Comparison of ENCODE assay signal across 8 cellular contexts in the genomic region with DNA sequence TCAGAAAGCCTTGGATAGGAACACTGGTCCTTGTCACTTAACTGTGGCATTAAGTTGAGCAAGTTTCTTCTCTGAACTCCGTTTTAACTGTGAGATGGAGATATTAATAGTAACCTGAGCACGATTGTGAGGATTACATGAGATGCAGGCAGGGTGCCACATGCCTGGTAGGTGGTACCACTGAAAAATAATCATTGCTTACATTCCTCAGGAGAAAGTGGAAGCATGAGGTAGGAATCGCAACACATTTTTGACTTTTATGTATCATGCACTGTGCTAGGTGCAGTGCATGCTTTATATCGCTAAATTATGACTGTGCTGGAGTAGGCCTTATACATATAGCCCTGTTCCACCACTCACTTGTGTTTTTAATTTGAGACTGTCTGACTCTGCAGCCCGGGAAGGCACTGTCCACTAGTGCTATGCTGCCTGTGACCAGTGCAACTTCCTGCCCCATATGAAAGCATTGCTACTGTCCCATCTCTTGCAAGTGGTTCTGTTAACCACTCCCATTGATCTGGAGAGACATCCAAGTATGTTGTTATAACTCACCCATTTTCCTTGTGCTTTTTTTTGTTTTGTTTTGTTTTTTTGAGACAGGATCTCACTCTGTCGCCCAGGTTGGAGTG. TPM values are rescaled to one million over a fixed set of nuclear protein-coding genes. Genes with fewer than 3 reads are reported as not detected.
DNase-seq lines count a peak whose midpoint lies in the region; ATAC-seq, FAIRE-seq and TF ChIP-seq lines count a peak whose summit lies in the region.

No MANE protein-coding gene starts in this region.

- no peak for TF ChIP-seq POLR2A in GM12891 (IDR thresholded peaks at IDR 0.05; ENCODE audit: low read depth, low read length)

- ATAC-seq in naive B cell (ENCODE audit: low read depth in 2 of 2) = no peak

- no peak for TF ChIP-seq CTCF in AG10803 (conservative IDR thresholded peaks at IDR 0.05; ENCODE audit: low read length)

- intact Hi-C loops in dendritic cell treated with granulocyte-macrophage colony-stimulating factor and Interleukin-4, amounts not matched to agents 40 ng/mL and 50 ng/mL, for 4 days (cut with micrococcal nuclease) = loop anchor here (5.0 to 10.0 kb wide), 2 partner anchors 57 to 74 kb away; no protein-coding TSS in a partner anchor

- no peaks in the 10 kb centered on the region for H3K9me3 ChIP-seq in MG63

- peaks cover 36% of the 10 kb centered on the region for H3K4me1 Mint-ChIP-seq in dendritic cell treated with granulocyte-macrophage colony-stimulating factor and Interleukin-4, amounts not matched to agents 40 ng/mL and 50 ng/mL, for 4 days (ENCODE audit: low read depth)
- H3K4me1 Mint-ChIP-seq in naive B cell = peaks cover 32 to 39% (median 37%) of the 10 kb centered on the region in 3 donors

- no peak for FAIRE-seq in GM12891 (lab: Jason Lieb, UNC)

- H3K27ac Mint-ChIP-seq in dendritic cell treated with granulocyte-macrophage colony-stimulating factor and Interleukin-4, amounts not matched to agents 40 ng/mL and 50 ng/mL, for 4 days = peak overlapping the region; percentile 96
- H3K27ac Mint-ChIP-seq in naive B cell = peak overlapping the region in 2 of 6 donors; percentile 19 to 93

- no peaks in the 10 kb centered on the region for H3K9me3 Mint-ChIP-seq in dendritic cell treated with granulocyte-macrophage colony-stimulating factor and Interleukin-4, amounts not matched to agents 40 ng/mL and 50 ng/mL, for 4 days
- no peaks in the 10 kb centered on the region for H3K9me3 Mint-ChIP-seq in naive B cell

- peak overlapping the region; percentile 98 for H3K4me3 Mint-ChIP-seq in dendritic cell treated with granulocyte-macrophage colony-stimulating factor and Interleukin-4, amounts not matched to agents 40 ng/mL and 50 ng/mL, for 4 days
- peak overlapping the region; percentile 95 to 100 (median 99) for H3K4me3 Mint-ChIP-seq in naive B cell

- H3K27me3 ChIP-seq in MG63 = no peaks in the 10 kb centered on the region

- H3K4me3 ChIP-seq in AG10803 (ENCODE audit: low read length) (peak overlapping the region; percentile 100), MG63 (peak overlapping the region; percentile 99)

- no peaks in the 10 kb centered on the region for H3K27me3 Mint-ChIP-seq in dendritic cell treated with granulocyte-macrophage colony-stimulating factor and Interleukin-4, amounts not matched to agents 40 ng/mL and 50 ng/mL, for 4 days
- no peaks in the 10 kb centered on the region for H3K27me3 Mint-ChIP-seq in naive B cell

- DNase-seq in AG10803 (ENCODE audit: low read depth) (peak; percentile 39), MG63 (no peak), naive B cell (no peak), DMS153 treated with DMSO at 0.1 percent for 48 hours (lab: John Stamatoyannopoulos, UW; ENCODE audit: unreplicated experiment) (no peak), GM12891 (ENCODE audit: insufficient read length, low spot score) (no peak), HK-2 (ENCODE audit: unreplicated experiment) (no peak), HT-29 (ENCODE audit: low spot score) (no peak)

- H3K36me3 Mint-ChIP-seq in dendritic cell treated with granulocyte-macrophage colony-stimulating factor and Interleukin-4, amounts not matched to agents 40 ng/mL and 50 ng/mL, for 4 days (ENCODE audit: low read depth) = peaks cover 45% of the 10 kb centered on the region
- H3K36me3 Mint-ChIP-seq in naive B cell = no peaks in the 10 kb centered on the region

- peaks cover 40% of the 10 kb centered on the region for H3K36me3 ChIP-seq in MG63

TF ChIP-seq in GM12891, 5 proteins besides CTCF, POLR2A, EP300 and RAD21:
- no peak for TF ChIP-seq SPI1 (IDR thresholded peaks at IDR 0.05; ENCODE audit: low read depth, low read length)
- no peak for TF ChIP-seq POLR2AphosphoS5 (IDR thresholded peaks at IDR 0.05; ENCODE audit: low read depth, low read length)
- TF ChIP-seq PAX5 (IDR thresholded peaks at IDR 0.05; ENCODE audit: insufficient read depth, low read length, severe bottlenecking) = no peak
- TF ChIP-seq POU2F2 (IDR thresholded peaks at IDR 0.05; ENCODE audit: low read depth, low read length) = no peak
- TF ChIP-seq TAF1 (IDR thresholded peaks at IDR 0.05; ENCODE audit: low read depth, low read length) = no peak
TF ChIP-seq in GM12891: peak in this region for 0.

RNA-seq across cellular contexts. Expression of a gene that starts 1.0 kb away (rescaled TPM):
- 46.4 and 71.1 TPM in 2 replicates for total RNA-seq in MG63 (2014; rRNA removed; shearing (Covaris generic); ENCODE audit: low replicate concordance)
- polyA plus RNA-seq in naive B cell (ENCODE audit: low read depth in 6 of 6) = 100 to 1,000 TPM; 219 to 318 (median 274) TPM
- 192 TPM for polyA plus RNA-seq in GM12891 (2012; ENCODE audit: low read depth, missing spikeins)
- total RNA-seq in HT-29 (2014; rRNA removed; shearing (Covaris generic)) = 226 and 227 TPM in 2 replicates

RNA-seq across cellular contexts. Expression of a gene that starts 1.4 kb away (rescaled TPM):
- 33.2 and 38.9 TPM in 2 replicates for total RNA-seq in MG63 (2014; rRNA removed; shearing (Covaris generic); ENCODE audit: low replicate concordance)
- 10 to 100 TPM; 37.6 to 57.8 (median 47.0) TPM for polyA plus RNA-seq in naive B cell (ENCODE audit: low read depth in 6 of 6)
- 21.9 TPM for polyA plus RNA-seq in GM12891 (2012; ENCODE audit: low read depth, missing spikeins)
- total RNA-seq in HT-29 (2014; rRNA removed; shearing (Covaris generic)) = 21.5 and 30.0 TPM in 2 replicates

RNA-seq across cellular contexts. Expression of a gene that starts 48.4 kb away (rescaled TPM):
- not detected in 2 replicates for total RNA-seq in MG63 (2014; rRNA removed; shearing (Covaris generic); ENCODE audit: low replicate concordance)
- polyA plus RNA-seq in naive B cell (ENCODE audit: low read depth in 6 of 6) = under 1 TPM in 4 of 6 donors, not detected in 2; 0.08 to 0.11 (median 0.10) TPM
- polyA plus RNA-seq in GM12891 (2012; ENCODE audit: low read depth, missing spikeins) = 0.03 TPM
- 0.60 TPM in 1 of 2 replicates, not detected in the other for total RNA-seq in HT-29 (2014; rRNA removed; shearing (Covaris generic))
